Comparison of ENCODE assay signal across 1 cellular context in genomic region chr10:73875139-73875475, GRCh38.
TF ChIP-seq lines count a peak whose summit lies in the region.

No MANE protein-coding gene starts in this region.

TF ChIP-seq in H1, 55 proteins besides CTCF, POLR2A, EP300 and RAD21:
- TF ChIP-seq POLR2AphosphoS5 (IDR thresholded peaks at IDR 0.05; ENCODE audit: low read depth, low read length) (no peak), BCL11A (IDR thresholded peaks at IDR 0.05; ENCODE audit: low read depth in 2 of 2, low read length in 2 of 2) (no peak), RFX5 (IDR thresholded peaks at IDR 0.05; ENCODE audit: borderline replicate concordance, low read depth, low read length) (no peak), HDAC2 (IDR thresholded peaks at IDR 0.05; ENCODE audit: borderline replicate concordance in 1 of 2, low read depth in 2 of 2, low read length in 2 of 2) (no peak), MAX (IDR thresholded peaks at IDR 0.05) (no peak), CHD1 (IDR thresholded peaks at IDR 0.05; ENCODE audit: low read depth, low read length) (no peak), BACH1 (IDR thresholded peaks at IDR 0.05; ENCODE audit: low read length) (no peak), CREB1 (IDR thresholded peaks at IDR 0.05) (no peak), ATF3 (IDR thresholded peaks at IDR 0.05; ENCODE audit: insufficient read depth, low read depth, low read length) (no peak), SP1 (IDR thresholded peaks at IDR 0.05; ENCODE audit: low read depth, low read length) (no peak), E2F6 (IDR thresholded peaks at IDR 0.05) (no peak), CHD2 (IDR thresholded peaks at IDR 0.05; ENCODE audit: low read length) (no peak), CBX8 (IDR thresholded peaks at IDR 0.05; ENCODE audit: borderline replicate concordance, low read depth, low read length) (no peak), SIN3A (conservative IDR thresholded peaks at IDR 0.05 in 1 of 2, IDR thresholded peaks at IDR 0.05 in 1 of 2; ENCODE audit: low read depth in 1 of 2, low read length in 2 of 2) (no peak), TBP (IDR thresholded peaks at IDR 0.05; ENCODE audit: low read depth, low read length) (no peak), RBBP5 (IDR thresholded peaks at IDR 0.05; ENCODE audit: borderline replicate concordance, low read depth, low read length) (no peak)
